ENCODE assay signal across 8 cellular contexts in genomic region chr18:46071894-46072867, GRCh38. TPM values are rescaled to one million over a fixed set of nuclear protein-coding genes. Genes with fewer than 3 reads are reported as not detected.
DNase-seq lines count a peak whose midpoint lies in the region; ATAC-seq and TF ChIP-seq lines count a peak whose summit lies in the region.

Gene PSTPIP2 (minus strand): TSS chr18:46072260. CDS start chr18:46072188, 72 bp downstream.

- CTCF ChIA-PET in CD4-positive, alpha-beta memory T cell (lab: Charles Lee; ENCODE audit: partially characterized antibody): interaction anchor here (1.1 to 4.1 kb wide), 33 partner anchors 11 to 796 kb away, joined by 3 to 92 read pairs (median 9); partner anchors contain the start of gene ATP5F1A
- CTCF ChIA-PET in WTC11 (lab: Charles Lee) (interaction anchor here (0.7 to 2.4 kb wide), 15 partner anchors 10 to 586 kb away, joined by 3 to 34 read pairs (median 9); no protein-coding TSS in a partner anchor), OCI-LY7 (lab: Charles Lee; ENCODE audit: unreplicated experiment) (no interaction called here)

- intact Hi-C loops in CD4-positive, alpha-beta memory T cell (cut with micrococcal nuclease): loop anchor here (2.0 to 5.0 kb wide), 3 partner anchors 75 to 190 kb away; partner anchors contain the start of gene EPG5
- intact Hi-C loops in OCI-LY7 (cut with micrococcal nuclease; ENCODE audit: unreplicated experiment): loop anchor here (2.0 to 10.0 kb wide), 2 partner anchors 97 to 377 kb away; no protein-coding TSS in a partner anchor

- no peaks in the 10 kb centered on the region for H3K27me3 Mint-ChIP-seq in CD4-positive, alpha-beta memory T cell
- H3K27me3 Mint-ChIP-seq in WTC11 (ENCODE audit: low read depth): peaks cover 37% of the 10 kb centered on the region

- no peaks in the 10 kb centered on the region for H3K9me3 Mint-ChIP-seq in CD4-positive, alpha-beta memory T cell
- H3K9me3 Mint-ChIP-seq in WTC11: peaks cover 3% of the 10 kb centered on the region; the same call in 1 of the 2 replicates

- no peak within 1 kb of the TSS for H3K9ac ChIP-seq in Karpas-422 (ENCODE audit: low read length)

- peaks cover 25 to 45% (median 38%) of the 10 kb centered on the region in 4 donors for H3K4me1 Mint-ChIP-seq in CD4-positive, alpha-beta memory T cell
- peaks cover 7% of the 10 kb centered on the region; the same call in 1 of the 2 replicates for H3K4me1 Mint-ChIP-seq in WTC11

- H3K36me3 ChIP-seq in CD4-positive, alpha-beta memory T cell (ENCODE audit: insufficient read depth, low read length): no peaks in the 10 kb centered on the region
- H3K36me3 ChIP-seq in Karpas-422 (ENCODE audit: insufficient read depth, low read length) (no peaks in the 10 kb centered on the region), OCI-LY7 (ENCODE audit: insufficient read depth, low read length) (peaks cover 3% of the 10 kb centered on the region)

- no peaks in the 10 kb centered on the region for H3K9me2 ChIP-seq in Karpas-422 (replicated peaks; ENCODE audit: insufficient read depth, low read length)
- no peaks in the 10 kb centered on the region for H3K9me2 ChIP-seq in OCI-LY7 (ENCODE audit: insufficient read depth, low read length)

- peak within 1 kb of the TSS; percentile 62 for H3K27ac ChIP-seq in CD4-positive, alpha-beta memory T cell (ENCODE audit: low read depth, low read length)
- H3K27ac ChIP-seq in Karpas-422 (ENCODE audit: low read length) (no peak within 1 kb of the TSS), OCI-LY7 (ENCODE audit: low read depth, low read length, poor library complexity, severe bottlenecking) (no peak within 1 kb of the TSS)

- H3K79me2 ChIP-seq in Karpas-422 (ENCODE audit: low read length): no peaks in the 10 kb centered on the region
- H3K79me2 ChIP-seq in OCI-LY7 (ENCODE audit: insufficient read depth, low read depth, low read length): no peaks in the 10 kb centered on the region

- TF ChIP-seq CTCF in WTC11 (IDR thresholded peaks at IDR 0.05): no peak
- TF ChIP-seq CTCF in cardiac fibroblast (IDR thresholded peaks at IDR 0.05; ENCODE audit: low read depth, low read length): peak; percentile 9
- TF ChIP-seq CTCF in OCI-LY7 (conservative IDR thresholded peaks at IDR 0.05; ENCODE audit: low read length): no peak

- H3K4me3 Mint-ChIP-seq in CD4-positive, alpha-beta memory T cell: peak within 1 kb of the TSS; percentile 86 to 94 (median 88)
- H3K4me3 Mint-ChIP-seq in WTC11: peak within 1 kb of the TSS; percentile 72

- POLR2A ChIA-PET in CD4-positive, alpha-beta memory T cell (lab: Charles Lee; ENCODE audit: partially characterized antibody): interaction anchor here (0.6 to 3.6 kb wide), 13 partner anchors 17 to 414 kb away, joined by 3 to 28 read pairs (median 7); no protein-coding TSS in a partner anchor
- POLR2A ChIA-PET in WTC11 (lab: Charles Lee) (interaction anchor here (0.6 kb wide), 3 partner anchors 25 to 98 kb away, joined by 5 to 8 read pairs (median 6); no protein-coding TSS in a partner anchor), OCI-LY7 (lab: Charles Lee) (no interaction called here)

- no TSS peak for BruUV-seq in OCI-LY7 (replicated peaks; lab: Mats Ljungman, UMichigan)

- H3K4me1 ChIP-seq in CD4-positive, alpha-beta memory T cell (ENCODE audit: insufficient read depth, low read length): peaks cover 44% of the 10 kb centered on the region
- H3K4me1 ChIP-seq in Karpas-422 (ENCODE audit: low read length) (peaks cover 5% of the 10 kb centered on the region), OCI-LY7 (ENCODE audit: insufficient read depth, low read length, poor library complexity, severe bottlenecking) (no peaks in the 10 kb centered on the region)

- H3K4me3 ChIP-seq in CD4-positive, alpha-beta memory T cell (ENCODE audit: low read length in 2 of 2): peak within 1 kb of the TSS; percentile 42 to 76
- H3K4me3 ChIP-seq in Karpas-422 (ENCODE audit: low read length) (no peak within 1 kb of the TSS), cardiac fibroblast (replicated peaks in 1 of 2; ENCODE audit: low read depth in 2 of 2, low read length in 2 of 2) (peak within 1 kb of the TSS; percentile 67 to 81), OCI-LY7 (ENCODE audit: low read depth, low read length, poor library complexity, severe bottlenecking) (no peak within 1 kb of the TSS)

- H3K4me2 ChIP-seq in Karpas-422 (ENCODE audit: low read depth, low read length, poor library complexity, severe bottlenecking) (no peak within 1 kb of the TSS), OCI-LY7 (ENCODE audit: low read length) (no peak within 1 kb of the TSS)

- DNase-seq in CD4-positive, alpha-beta memory T cell: peak; percentile 59 to 78 (median 64)
- DNase-seq in Karpas-422 (peak; percentile 17), WTC11 (ENCODE audit: low spot score) (peak; percentile 63), cardiac fibroblast (ENCODE audit: low read depth in 2 of 2) (peak; percentile 64 to 65), kidney glomerular epithelial cell (lab: John Stamatoyannopoulos, UW) (peak; percentile 34), OCI-LY7 (ENCODE audit: low spot score) (no peak)
- peak; percentile 54 to 56 for DNase-seq in stimulated activated CD4-positive, alpha-beta T cell treated with anti-CD3 and anti-CD28 coated beads, Interleukin-1b, Interleukin-23, amount 100 ng/mL, for 4 hours (ENCODE audit: low read depth in 2 of 2)

- ATAC-seq in GM21447 (IDR thresholded peaks at IDR 0.05; ENCODE audit: unreplicated experiment): peak; percentile 58
- ATAC-seq in WTC11: peak; percentile 54

- peak within 1 kb of the TSS in 5 of 7 donors; percentile 48 to 91 (median 79) for H3K27ac Mint-ChIP-seq in CD4-positive, alpha-beta memory T cell
- H3K27ac Mint-ChIP-seq in WTC11: no peak within 1 kb of the TSS

- no peaks in the 10 kb centered on the region for H3K27me3 ChIP-seq in CD4-positive, alpha-beta memory T cell (ENCODE audit: insufficient read depth, low read length)
- H3K27me3 ChIP-seq in Karpas-422 (ENCODE audit: low read length): no peaks in the 10 kb centered on the region

- H3K36me3 Mint-ChIP-seq in CD4-positive, alpha-beta memory T cell: peaks cover 0 to 3% of the 10 kb centered on the region in 2 donors
- H3K36me3 Mint-ChIP-seq in WTC11: peaks cover 4% of the 10 kb centered on the region; the same call in 1 of the 2 replicates

- H3K9me3 ChIP-seq in CD4-positive, alpha-beta memory T cell (ENCODE audit: control insufficient read depth in 1 of 2, low read length in 2 of 2): no peaks in the 10 kb centered on the region
- H3K9me3 ChIP-seq in Karpas-422 (ENCODE audit: low read length): no peaks in the 10 kb centered on the region
- no peaks in the 10 kb centered on the region for H3K9me3 ChIP-seq in OCI-LY7 (ENCODE audit: low read length)

- H2AFZ ChIP-seq in Karpas-422 (ENCODE audit: low read length) (no peak within 1 kb of the TSS), OCI-LY7 (ENCODE audit: low read length) (no peak within 1 kb of the TSS)

- H4K20me1 ChIP-seq in Karpas-422 (ENCODE audit: insufficient read depth, low read depth, low read length): no peaks in the 10 kb centered on the region
- no peaks in the 10 kb centered on the region for H4K20me1 ChIP-seq in OCI-LY7 (ENCODE audit: insufficient read depth, low read length)

TF ChIP-seq in WTC11, 78 proteins besides CTCF, POLR2A, EP300 and RAD21 (continues in another document):
- TF ChIP-seq ATF3 (CRISPR knock-in tag; conservative IDR thresholded peaks at IDR 0.05) (no peak), GRHL2 (CRISPR knock-in tag; IDR thresholded peaks at IDR 0.05; ENCODE audit: insufficient replicate concordance, severe bottlenecking) (no peak), ARID4B (CRISPR knock-in tag; IDR thresholded peaks at IDR 0.05; ENCODE audit: borderline replicate concordance) (no peak), TEAD1 (CRISPR knock-in tag; IDR thresholded peaks at IDR 0.05) (no peak), ZNF263 (CRISPR knock-in tag; IDR thresholded peaks at IDR 0.05; ENCODE audit: low read depth) (no peak)

RNA-seq across cellular contexts. Expression of gene PSTPIP2, which starts in this region (rescaled TPM):
- total RNA-seq in CD4-positive, alpha-beta memory T cell: 10 to 100 TPM; 13.3 to 14.0 TPM
- polyA plus RNA-seq in CD4-positive, alpha-beta memory T cell: 10 to 100 TPM; 10.9 to 19.7 TPM
- total RNA-seq in Karpas-422 (2014; rRNA removed; shearing (Covaris generic); ENCODE audit: low replicate concordance): not detected in 2 replicates
- total RNA-seq in WTC11 (2021) (1.9 to 2.5 TPM (median 1.9 TPM) in 3 replicates), OCI-LY7 (2022) (0.11 TPM in 1 of 2 replicates, not detected in the other)
- total RNA-seq in OCI-LY7 (2014; rRNA removed; shearing (Covaris generic)): 0.15 TPM in 1 of 2 replicates, not detected in the other

Comparison
In these comparisons a context has a peak if more than half of its experiments do, and no peak if none do; other contexts are left out.
1. Peak in DNase-seq in Karpas-422; RNA of the gene not detected or under 1 TPM.
2. H3K4me3 ChIP-seq: peak in CD4-positive, alpha-beta memory T cell (2 of 2) and cardiac fibroblast (2 of 2); none in Karpas-422 (single experiment) and OCI-LY7 (single experiment).